ENCODE assay signal across 7 cellular contexts in genomic region chr5:81132381-81132780, GRCh38.
"Had no signal": no experiment of that assay in that cellular context is flagged by ENCODE, and none has a peak within 500 bp of the region (broad histone marks: within the 10 kb centered on the region; RNA-seq: fewer than 3 reads in every experiment).

No MANE protein-coding gene starts in this region.

- ATAC-seq: GM23338, HepG2 had no signal

- H3K27ac ChIP-seq: HL-60 had no signal

- H3K27me3 Mint-ChIP-seq: IgD-negative memory B cell had no signal

- H3K9me3 Mint-ChIP-seq: GM23338 had no signal

- H3K4me1 Mint-ChIP-seq: IgD-negative memory B cell had no signal

- H3K4me3 ChIP-seq: GM23338 had no signal

- H3K27ac Mint-ChIP-seq: GM23338, IgD-negative memory B cell had no signal

- H3K36me3 Mint-ChIP-seq: IgD-negative memory B cell had no signal

- DNase-seq: H9, HCEC 1CT, KBM-7 had no signal

- H3K4me3 Mint-ChIP-seq: GM23338, H9, IgD-negative memory B cell had no signal
